ENCODE assay signal across 1 cellular context in genomic region chr5:1185652-1186350, GRCh38.
TF ChIP-seq lines count a peak whose summit lies in the region.

No MANE protein-coding gene starts in this region.

TF ChIP-seq in HepG2, 621 proteins besides CTCF, POLR2A, EP300 and RAD21 (continued from another document):
- peak; percentile 87; the same call in 1 of the 2 replicates for TF ChIP-seq ZBTB46 (CRISPR knock-in tag; IDR thresholded peaks at IDR 0.05; ENCODE audit: borderline replicate concordance)
- TF ChIP-seq NR2F2 (IDR thresholded peaks at IDR 0.05; ENCODE audit: borderline replicate concordance, low read depth) = peak; percentile 79; the same call in 1 of the 2 replicates
- TF ChIP-seq ZNF724P (CRISPR knock-in tag; IDR thresholded peaks at IDR 0.05; ENCODE audit: borderline replicate concordance) = peak; percentile 72; the same call in 1 of the 2 replicates
- 0 out of 2 replicates have a peak, but pooled peaks have one; percentile 9 for TF ChIP-seq SIX1 (CRISPR knock-in tag; IDR thresholded peaks at IDR 0.05; ENCODE audit: borderline replicate concordance)
- peak; percentile 57; the same call in 1 of the 2 replicates for TF ChIP-seq MIXL1 (CRISPR knock-in tag; IDR thresholded peaks at IDR 0.05)
- TF ChIP-seq ZBTB7A (CRISPR knock-in tag; IDR thresholded peaks at IDR 0.05) = peak; percentile 57
- no peak for TF ChIP-seq ZNF234 (CRISPR knock-in tag; conservative IDR thresholded peaks at IDR 0.05)
- TF ChIP-seq CBFB (CRISPR knock-in tag; IDR thresholded peaks at IDR 0.05) = 0 out of 2 replicates have a peak, but pooled peaks have one; percentile 32
- TF ChIP-seq ZFP91 (CRISPR knock-in tag; IDR thresholded peaks at IDR 0.05; ENCODE audit: borderline replicate concordance) = peak; percentile 58; the same call in 1 of the 2 replicates
- TF ChIP-seq ZEB1 (IDR thresholded peaks at IDR 0.05; ENCODE audit: insufficient replicate concordance, low read depth) = no peak
- TF ChIP-seq GABPA (IDR thresholded peaks at IDR 0.05; ENCODE audit: low read depth, low read length) = no peak
- peak; percentile 47; the same call in 1 of the 2 replicates for TF ChIP-seq GABPA (CRISPR knock-in tag; IDR thresholded peaks at IDR 0.05; ENCODE audit: low read depth)
- peak; percentile 91 for TF ChIP-seq FOXO1 (CRISPR knock-in tag; IDR thresholded peaks at IDR 0.05)
- peak; percentile 42 for TF ChIP-seq FOSL2 (CRISPR knock-in tag; IDR thresholded peaks at IDR 0.05)
- no peak for TF ChIP-seq CEBPZ (IDR thresholded peaks at IDR 0.05; ENCODE audit: low read length)
- TF ChIP-seq HDAC1 (CRISPR knock-in tag; IDR thresholded peaks at IDR 0.05) = peak; percentile 84
- peak; percentile 44; the same call in 1 of the 2 replicates for TF ChIP-seq REPIN1 (CRISPR knock-in tag; IDR thresholded peaks at IDR 0.05; ENCODE audit: borderline replicate concordance, low read depth)
- no peak for TF ChIP-seq THAP11 (CRISPR knock-in tag; IDR thresholded peaks at IDR 0.05)
- 0 out of 2 replicates have a peak, but pooled peaks have one; percentile 13 for TF ChIP-seq MIER2 (CRISPR knock-in tag; IDR thresholded peaks at IDR 0.05)
- no peak for TF ChIP-seq STAG1 (CRISPR knock-in tag; IDR thresholded peaks at IDR 0.05)
- peak; percentile 68; the same call in 1 of the 2 replicates for TF ChIP-seq KLF12 (CRISPR knock-in tag; IDR thresholded peaks at IDR 0.05; ENCODE audit: borderline replicate concordance)
- peak; percentile 80; the same call in 1 of the 2 replicates for TF ChIP-seq AHDC1 (CRISPR knock-in tag; IDR thresholded peaks at IDR 0.05; ENCODE audit: borderline replicate concordance)
